24 cellular contexts compared by ENCODE assay signal in the genomic region with DNA sequence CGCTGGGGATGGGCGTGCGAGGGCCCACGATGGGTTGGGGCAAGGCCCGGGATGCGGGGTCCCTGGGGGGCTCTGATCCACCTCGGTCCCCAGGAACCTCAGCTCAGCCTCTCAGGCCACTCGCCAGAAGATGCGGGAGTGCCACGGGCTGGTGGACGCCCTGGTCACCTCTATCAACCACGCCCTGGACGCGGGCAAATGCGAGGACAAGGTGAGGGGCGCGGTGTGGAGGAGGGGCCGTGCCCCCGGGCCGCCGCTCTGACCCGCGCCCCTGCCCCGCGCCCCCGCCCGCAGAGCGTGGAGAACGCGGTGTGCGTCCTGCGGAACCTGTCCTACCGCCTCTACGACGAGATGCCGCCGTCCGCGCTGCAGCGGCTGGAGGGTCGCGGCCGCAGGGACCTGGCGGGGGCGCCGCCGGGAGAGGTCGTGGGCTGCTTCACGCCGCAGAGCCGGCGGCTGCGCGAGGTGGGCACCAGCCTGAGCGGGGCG. TPM values are rescaled to one million over a fixed set of nuclear protein-coding genes. Genes with fewer than 3 reads are reported as not detected.
"Had no signal": no experiment of that assay in that cellular context is flagged by ENCODE, and none has a peak within 500 bp of the region (broad histone marks: within the 10 kb centered on the region; RNA-seq: fewer than 3 reads in every experiment).

No MANE protein-coding gene starts in this region.

- H3K9me3 ChIP-seq: adrenal gland, breast epithelium, left ventricle myocardium inferior, prostate gland, right atrium auricular region, testis had no signal

- H3K4me3 ChIP-seq: adrenal gland, breast epithelium, coronary artery, left ventricle myocardium inferior, neural progenitor cell, prostate gland, right atrium auricular region, skin epidermis, testis had no signal

- H3K4me1 ChIP-seq: neural progenitor cell, testis had no signal

- ATAC-seq: activated CD4-positive, alpha-beta T cell treated with anti-CD3 and anti-CD28 coated beads for 36 hours had no signal

- H3K27me3 ChIP-seq: neural progenitor cell, testis had no signal

- DNase-seq: activated CD4-positive, alpha-beta T cell treated with anti-CD3 and anti-CD28 coated beads for 36 hours; activated CD4-positive, alpha-beta T cell treated with anti-CD3 and anti-CD28 coated beads, Interleukin-2, amount 50 U/mL, for 48 hours; activated gamma-delta T cell treated with Interleukin-2 at 50 U/mL for 16 hours; adrenal gland; left ventricle myocardium inferior; stimulated activated CD4-positive, alpha-beta T cell treated with anti-CD3 and anti-CD28 coated beads, Interleukin-15, amount 100 ng/mL, for 24 hours; stimulated activated CD4-positive, alpha-beta T cell treated with anti-CD3 and anti-CD28 coated beads, Interleukin-2, amount 100 ng/mL, for 48 hours; testis had no signal

- H3K27ac ChIP-seq: adrenal gland, breast epithelium, coronary artery, left ventricle myocardium inferior, neural progenitor cell, prostate gland, right atrium auricular region, skin epidermis, testis had no signal

- H3K4me1 Mint-ChIP-seq: neural progenitor cell had no signal

- H3K27me3 Mint-ChIP-seq: type B pancreatic cell had no signal

- H3K9me3 Mint-ChIP-seq: memory B cell; T-helper 2 cell treated with Interferon-gamma antibody and Interleukin-4, amounts not matched to agents 5 μg/mL and 100 μg/mL, for 36 hours; type B pancreatic cell had no signal

- H2AFZ ChIP-seq: neural progenitor cell had no signal

- H3K27ac Mint-ChIP-seq: activated CD4-positive, alpha-beta T cell treated with anti-CD3 and anti-CD28 coated beads for 36 hours; activated naive CD4-positive, alpha-beta T cell treated with anti-CD3 and anti-CD28 coated beads, Interleukin-2, amount 50 U/mL, for 72 hours; memory B cell; neural progenitor cell; T-helper 2 cell treated with Interferon-gamma antibody and Interleukin-4, amounts not matched to agents 5 μg/mL and 100 μg/mL, for 36 hours; type B pancreatic cell had no signal

- FAIRE-seq: astrocyte, endometrium, frontal cortex, TTC549 had no signal

- H3K36me3 ChIP-seq: adrenal gland, breast epithelium, left ventricle myocardium inferior, neural progenitor cell, prostate gland, right atrium auricular region had no signal

- H3K4me3 Mint-ChIP-seq: activated CD4-positive, alpha-beta T cell treated with anti-CD3 and anti-CD28 coated beads for 36 hours; memory B cell; neural progenitor cell; T-helper 2 cell treated with Interferon-gamma antibody and Interleukin-4, amounts not matched to agents 5 μg/mL and 100 μg/mL, for 36 hours; type B pancreatic cell had no signal

- H3K4me2 ChIP-seq: neural progenitor cell had no signal

- H3K9ac ChIP-seq: neural progenitor cell had no signal

RNA-seq across cellular contexts. Expression of a gene that starts 6.3 kb away (rescaled TPM):
- total RNA-seq: frontal cortex, mononuclear cell had no signal

RNA-seq across cellular contexts. Expression of a gene that starts 41.5 kb away (rescaled TPM):
- total RNA-seq: frontal cortex, osteocyte had no signal
